Comparison of ENCODE assay signal across 8 cellular contexts in genomic region chrX:76427560-76428242, GRCh38. TPM values are rescaled to one million over a fixed set of nuclear protein-coding genes. Genes with fewer than 3 reads are reported as not detected.
DNase-seq lines count a peak whose midpoint lies in the region; ATAC-seq and TF ChIP-seq lines count a peak whose summit lies in the region.

A gene with protein sequence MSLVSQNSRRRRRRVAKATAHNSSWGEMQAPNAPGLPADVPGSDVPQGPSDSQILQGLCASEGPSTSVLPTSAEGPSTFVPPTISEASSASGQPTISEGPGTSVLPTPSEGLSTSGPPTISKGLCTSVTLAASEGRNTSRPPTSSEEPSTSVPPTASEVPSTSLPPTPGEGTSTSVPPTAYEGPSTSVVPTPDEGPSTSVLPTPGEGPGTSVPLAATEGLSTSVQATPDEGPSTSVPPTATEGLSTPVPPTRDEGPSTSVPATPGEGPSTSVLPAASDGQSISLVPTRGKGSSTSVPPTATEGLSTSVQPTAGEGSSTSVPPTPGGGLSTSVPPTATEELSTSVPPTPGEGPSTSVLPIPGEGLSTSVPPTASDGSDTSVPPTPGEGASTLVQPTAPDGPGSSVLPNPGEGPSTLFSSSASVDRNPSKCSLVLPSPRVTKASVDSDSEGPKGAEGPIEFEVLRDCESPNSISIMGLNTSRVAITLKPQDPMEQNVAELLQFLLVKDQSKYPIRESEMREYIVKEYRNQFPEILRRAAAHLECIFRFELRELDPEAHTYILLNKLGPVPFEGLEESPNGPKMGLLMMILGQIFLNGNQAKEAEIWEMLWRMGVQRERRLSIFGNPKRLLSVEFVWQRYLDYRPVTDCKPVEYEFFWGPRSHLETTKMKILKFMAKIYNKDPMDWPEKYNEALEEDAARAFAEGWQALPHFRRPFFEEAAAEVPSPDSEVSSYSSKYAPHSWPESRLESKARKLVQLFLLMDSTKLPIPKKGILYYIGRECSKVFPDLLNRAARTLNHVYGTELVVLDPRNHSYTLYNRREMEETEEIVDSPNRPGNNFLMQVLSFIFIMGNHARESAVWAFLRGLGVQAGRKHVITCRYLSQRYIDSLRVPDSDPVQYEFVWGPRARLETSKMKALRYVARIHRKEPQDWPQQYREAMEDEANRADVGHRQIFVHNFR (plus strand): TSS chrX:76427710. CDS start chrX:76427931, 221 bp downstream.

- peak; percentile 12 for TF ChIP-seq RAD21 in neural cell (conservative IDR thresholded peaks at IDR 0.05)

- H3K4me3 ChIP-seq in NT2/D1 (ENCODE audit: insufficient read length, low read depth) (peak within 1 kb of the TSS; percentile 84), fibroblast of villous mesenchyme (ENCODE audit: low read depth, low read length) (peak within 1 kb of the TSS; percentile 51), neural cell (ENCODE audit: low read length) (peak within 1 kb of the TSS; percentile 81)

- H3K4me1 ChIP-seq in NT2/D1 (ENCODE audit: insufficient read depth, insufficient read length): no peaks in the 10 kb centered on the region

- H3K9me3 ChIP-seq in NT2/D1 (ENCODE audit: insufficient read depth, low read length) (no peaks in the 10 kb centered on the region), neural cell (ENCODE audit: low read length) (no peaks in the 10 kb centered on the region)

- no peaks in the 10 kb centered on the region for H3K79me2 ChIP-seq in neural cell (replicated peaks; ENCODE audit: insufficient read depth, low read length)

- H3K4me3 Mint-ChIP-seq in stimulated activated naive CD8-positive, alpha-beta T cell treated with anti-CD3 and anti-CD28 coated beads, Interleukin-15, amount 100 ng/mL, for 72 hours: peak within 1 kb of the TSS; percentile 89 to 91

- H3K27me3 Mint-ChIP-seq in stimulated activated naive CD8-positive, alpha-beta T cell treated with anti-CD3 and anti-CD28 coated beads, Interleukin-15, amount 100 ng/mL, for 72 hours: no peaks in the 10 kb centered on the region

- DNase-seq in NT2/D1 (ENCODE audit: low read depth, low spot score): peak; percentile 50
- DNase-seq in activated effector memory CD4-positive, alpha-beta T cell treated with Interleukin-2 at 50 U/mL for 16 hours: peak; percentile 80
- DNase-seq in fibroblast of villous mesenchyme (ENCODE audit: low read depth): peak; percentile 33
- DNase-seq in stimulated activated naive CD8-positive, alpha-beta T cell treated with anti-CD3 and anti-CD28 coated beads, Interleukin-15, amount 100 ng/mL, for 72 hours: peak; percentile 57 to 75

- peaks cover 42% of the 10 kb centered on the region for H3K4me1 Mint-ChIP-seq in stimulated activated naive CD8-positive, alpha-beta T cell treated with anti-CD3 and anti-CD28 coated beads, Interleukin-15, amount 100 ng/mL, for 72 hours

- peak within 1 kb of the TSS; percentile 33 for H2AFZ ChIP-seq in neural cell (ENCODE audit: low read depth, low read length)

- H3K27ac Mint-ChIP-seq in stimulated activated naive CD8-positive, alpha-beta T cell treated with anti-CD3 and anti-CD28 coated beads, Interleukin-15, amount 100 ng/mL, for 72 hours: peak within 1 kb of the TSS; percentile 88 to 95

- no peaks in the 10 kb centered on the region for H3K9me2 ChIP-seq in neural cell (ENCODE audit: insufficient read depth, low read length)

- no peak for TF ChIP-seq EP300 in neural cell (conservative IDR thresholded peaks at IDR 0.05; ENCODE audit: poor library complexity, severe bottlenecking)

- no peaks in the 10 kb centered on the region for H3F3A ChIP-seq in neural cell (ENCODE audit: insufficient read depth, low read length, poor library complexity, severe bottlenecking)

- H3K27me3 ChIP-seq in NT2/D1 (ENCODE audit: insufficient read depth, insufficient read length) (no peaks in the 10 kb centered on the region), neural cell (ENCODE audit: insufficient read depth, low read depth, low read length) (no peaks in the 10 kb centered on the region)

- ATAC-seq in GM19438 (IDR thresholded peaks at IDR 0.05; ENCODE audit: low read depth, unreplicated experiment) (peak; percentile 85), HG03565 (IDR thresholded peaks at IDR 0.05; ENCODE audit: unreplicated experiment) (peak; percentile 83)
- ATAC-seq in stimulated activated naive CD8-positive, alpha-beta T cell treated with anti-CD3 and anti-CD28 coated beads, Interleukin-15, amount 100 ng/mL, for 72 hours: peak; percentile 83

- no peak within 1 kb of the TSS for H3K4me2 ChIP-seq in neural cell (ENCODE audit: low read length)

- H4K20me1 ChIP-seq in neural cell (ENCODE audit: insufficient read depth): no peaks in the 10 kb centered on the region

- H3K36me3 ChIP-seq in NT2/D1 (ENCODE audit: insufficient read depth, insufficient read length, low read length) (peaks cover 6% of the 10 kb centered on the region), neural cell (ENCODE audit: insufficient read depth, low read length) (no peaks in the 10 kb centered on the region)

- no peaks in the 10 kb centered on the region for H3K9me3 Mint-ChIP-seq in stimulated activated naive CD8-positive, alpha-beta T cell treated with anti-CD3 and anti-CD28 coated beads, Interleukin-15, amount 100 ng/mL, for 72 hours

- H3K9ac ChIP-seq in NT2/D1 (ENCODE audit: insufficient read length, low read depth): peak within 1 kb of the TSS; percentile 88
- H3K9ac ChIP-seq in neural cell (ENCODE audit: low read length): peak within 1 kb of the TSS; percentile 84

- H3K27ac ChIP-seq in C4-2B (peak within 1 kb of the TSS; percentile 66), neural cell (ENCODE audit: low read length) (peak within 1 kb of the TSS; percentile 68)

- no peak for TF ChIP-seq CTCF in C4-2B (conservative IDR thresholded peaks at IDR 0.05)
- TF ChIP-seq CTCF in fibroblast of villous mesenchyme (IDR thresholded peaks at IDR 0.05; ENCODE audit: insufficient read depth, low read depth, low read length): no peak
- TF ChIP-seq CTCF in neural cell (IDR thresholded peaks at IDR 0.05; ENCODE audit: poor library complexity, severe bottlenecking): no peak

TF ChIP-seq in neural cell, 6 proteins besides CTCF, POLR2A, EP300 and RAD21:
- TF ChIP-seq EZH2 (IDR thresholded peaks at IDR 0.05; ENCODE audit: borderline replicate concordance, insufficient read depth, low read length, poor library complexity, severe bottlenecking) (no peak), POLR2AphosphoS5 (IDR thresholded peaks at IDR 0.05) (peak; percentile 92), TAF1 (IDR thresholded peaks at IDR 0.05; ENCODE audit: low read depth) (no peak), MXI1 (conservative IDR thresholded peaks at IDR 0.05; ENCODE audit: poor library complexity, severe bottlenecking) (peak; percentile 27), SMC3 (conservative IDR thresholded peaks at IDR 0.05; ENCODE audit: poor library complexity) (no peak)
- TF ChIP-seq, protein P1, sequence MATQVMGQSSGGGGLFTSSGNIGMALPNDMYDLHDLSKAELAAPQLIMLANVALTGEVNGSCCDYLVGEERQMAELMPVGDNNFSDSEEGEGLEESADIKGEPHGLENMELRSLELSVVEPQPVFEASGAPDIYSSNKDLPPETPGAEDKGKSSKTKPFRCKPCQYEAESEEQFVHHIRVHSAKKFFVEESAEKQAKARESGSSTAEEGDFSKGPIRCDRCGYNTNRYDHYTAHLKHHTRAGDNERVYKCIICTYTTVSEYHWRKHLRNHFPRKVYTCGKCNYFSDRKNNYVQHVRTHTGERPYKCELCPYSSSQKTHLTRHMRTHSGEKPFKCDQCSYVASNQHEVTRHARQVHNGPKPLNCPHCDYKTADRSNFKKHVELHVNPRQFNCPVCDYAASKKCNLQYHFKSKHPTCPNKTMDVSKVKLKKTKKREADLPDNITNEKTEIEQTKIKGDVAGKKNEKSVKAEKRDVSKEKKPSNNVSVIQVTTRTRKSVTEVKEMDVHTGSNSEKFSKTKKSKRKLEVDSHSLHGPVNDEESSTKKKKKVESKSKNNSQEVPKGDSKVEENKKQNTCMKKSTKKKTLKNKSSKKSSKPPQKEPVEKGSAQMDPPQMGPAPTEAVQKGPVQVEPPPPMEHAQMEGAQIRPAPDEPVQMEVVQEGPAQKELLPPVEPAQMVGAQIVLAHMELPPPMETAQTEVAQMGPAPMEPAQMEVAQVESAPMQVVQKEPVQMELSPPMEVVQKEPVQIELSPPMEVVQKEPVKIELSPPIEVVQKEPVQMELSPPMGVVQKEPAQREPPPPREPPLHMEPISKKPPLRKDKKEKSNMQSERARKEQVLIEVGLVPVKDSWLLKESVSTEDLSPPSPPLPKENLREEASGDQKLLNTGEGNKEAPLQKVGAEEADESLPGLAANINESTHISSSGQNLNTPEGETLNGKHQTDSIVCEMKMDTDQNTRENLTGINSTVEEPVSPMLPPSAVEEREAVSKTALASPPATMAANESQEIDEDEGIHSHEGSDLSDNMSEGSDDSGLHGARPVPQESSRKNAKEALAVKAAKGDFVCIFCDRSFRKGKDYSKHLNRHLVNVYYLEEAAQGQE (IDR thresholded peaks at IDR 0.05; ENCODE audit: borderline replicate concordance): no peak

RNA-seq across cellular contexts. Expression of the gene that starts here (rescaled TPM):
- total RNA-seq in fibroblast of villous mesenchyme: 0.64 and 1.7 TPM in 2 replicates
- polyA plus RNA-seq in neural cell: 22.3 and 24.8 TPM in 2 replicates
- 19.3 and 20.2 TPM in 2 replicates for polyA minus RNA-seq in neural cell

Comparison
In these comparisons a context has a peak if more than half of its experiments do, and no peak if none do; other contexts are left out.
1. Peak in every context shown above with its lines: DNase-seq, ATAC-seq, H3K4me3 ChIP-seq and H3K27ac ChIP-seq.